ENCODE assay signal across 1 cellular context in the genomic region with DNA sequence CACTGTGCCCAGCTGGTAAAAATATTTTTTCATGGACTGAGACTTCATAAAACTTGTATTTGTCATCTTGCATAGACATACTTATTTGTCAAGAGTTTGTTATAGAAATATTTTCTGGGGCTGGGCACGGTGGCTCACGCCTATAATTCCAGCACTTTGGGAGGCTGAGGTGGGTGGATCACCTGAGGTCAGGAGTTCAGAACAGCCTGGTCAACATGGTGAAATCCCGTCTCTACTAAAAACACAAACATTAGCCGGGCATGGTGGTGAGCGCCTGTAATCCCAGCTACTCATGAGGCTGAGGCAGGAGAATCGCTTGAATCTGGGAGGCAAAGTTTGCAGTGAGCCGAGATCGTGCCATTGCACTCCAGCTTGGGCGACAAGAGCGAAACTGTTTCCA.
TF ChIP-seq lines count a peak whose summit lies in the region.
"Not testable (repeated sequence)": the region's sequence is repeated elsewhere in the genome, so short reads cannot be mapped to it uniquely, and the experiment has no call there.

No MANE protein-coding gene starts in this region.

TF ChIP-seq in HepG2, 621 proteins besides CTCF, POLR2A, EP300 and RAD21 (continues in another document):
- TF ChIP-seq HOXA3 (CRISPR knock-in tag; IDR thresholded peaks at IDR 0.05): peak; percentile 55
- TF ChIP-seq, protein P1, sequence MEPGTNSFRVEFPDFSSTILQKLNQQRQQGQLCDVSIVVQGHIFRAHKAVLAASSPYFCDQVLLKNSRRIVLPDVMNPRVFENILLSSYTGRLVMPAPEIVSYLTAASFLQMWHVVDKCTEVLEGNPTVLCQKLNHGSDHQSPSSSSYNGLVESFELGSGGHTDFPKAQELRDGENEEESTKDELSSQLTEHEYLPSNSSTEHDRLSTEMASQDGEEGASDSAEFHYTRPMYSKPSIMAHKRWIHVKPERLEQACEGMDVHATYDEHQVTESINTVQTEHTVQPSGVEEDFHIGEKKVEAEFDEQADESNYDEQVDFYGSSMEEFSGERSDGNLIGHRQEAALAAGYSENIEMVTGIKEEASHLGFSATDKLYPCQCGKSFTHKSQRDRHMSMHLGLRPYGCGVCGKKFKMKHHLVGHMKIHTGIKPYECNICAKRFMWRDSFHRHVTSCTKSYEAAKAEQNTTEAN (CRISPR knock-in tag; conservative IDR thresholded peaks at IDR 0.05): 0 out of 2 replicates have a peak, but pooled peaks have one; percentile 15
- TF ChIP-seq, protein P2, sequence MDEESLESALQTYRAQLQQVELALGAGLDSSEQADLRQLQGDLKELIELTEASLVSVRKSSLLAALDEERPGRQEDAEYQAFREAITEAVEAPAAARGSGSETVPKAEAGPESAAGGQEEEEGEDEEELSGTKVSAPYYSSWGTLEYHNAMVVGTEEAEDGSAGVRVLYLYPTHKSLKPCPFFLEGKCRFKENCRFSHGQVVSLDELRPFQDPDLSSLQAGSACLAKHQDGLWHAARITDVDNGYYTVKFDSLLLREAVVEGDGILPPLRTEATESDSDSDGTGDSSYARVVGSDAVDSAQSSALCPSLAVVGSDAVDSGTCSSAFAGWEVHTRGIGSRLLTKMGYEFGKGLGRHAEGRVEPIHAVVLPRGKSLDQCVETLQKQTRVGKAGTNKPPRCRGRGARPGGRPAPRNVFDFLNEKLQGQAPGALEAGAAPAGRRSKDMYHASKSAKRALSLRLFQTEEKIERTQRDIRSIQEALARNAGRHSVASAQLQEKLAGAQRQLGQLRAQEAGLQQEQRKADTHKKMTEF (CRISPR knock-in tag; IDR thresholded peaks at IDR 0.05): peak; percentile 24; the same call in 1 of the 2 replicates
- peak; percentile 31; the same call in 1 of the 2 replicates for TF ChIP-seq TARDBP (CRISPR knock-in tag; IDR thresholded peaks at IDR 0.05)
- TF ChIP-seq ZNF644 (CRISPR knock-in tag; IDR thresholded peaks at IDR 0.05; ENCODE audit: low read depth): peak; percentile 24; the same call in 1 of the 2 replicates
- 0 out of 2 replicates have a peak, but pooled peaks have one; percentile 9 for TF ChIP-seq GATAD2A (CRISPR knock-in tag; IDR thresholded peaks at IDR 0.05)
- TF ChIP-seq, protein P3, sequence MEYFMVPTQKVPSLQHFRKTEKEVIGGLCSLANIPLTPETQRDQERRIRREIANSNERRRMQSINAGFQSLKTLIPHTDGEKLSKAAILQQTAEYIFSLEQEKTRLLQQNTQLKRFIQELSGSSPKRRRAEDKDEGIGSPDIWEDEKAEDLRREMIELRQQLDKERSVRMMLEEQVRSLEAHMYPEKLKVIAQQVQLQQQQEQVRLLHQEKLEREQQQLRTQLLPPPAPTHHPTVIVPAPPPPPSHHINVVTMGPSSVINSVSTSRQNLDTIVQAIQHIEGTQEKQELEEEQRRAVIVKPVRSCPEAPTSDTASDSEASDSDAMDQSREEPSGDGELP (IDR thresholded peaks at IDR 0.05; ENCODE audit: borderline replicate concordance, low read depth): peak; percentile 39; the same call in 1 of the 2 replicates
- not testable (repeated sequence) for TF ChIP-seq SOX13, FOXA1, FOXP1 (IDR thresholded peaks at IDR 0.05)
- peak in 1 of 2 experiments; percentile 27; a peak in 1 of 4 replicates for TF ChIP-seq SOX13 (CRISPR knock-in tag; conservative IDR thresholded peaks at IDR 0.05 in 1 of 2, IDR thresholded peaks at IDR 0.05 in 1 of 2)
- TF ChIP-seq ZNF292 (CRISPR knock-in tag; IDR thresholded peaks at IDR 0.05; ENCODE audit: borderline replicate concordance, low read depth): peak; percentile 45; the same call in 1 of the 2 replicates
- TF ChIP-seq RARA (CRISPR knock-in tag; IDR thresholded peaks at IDR 0.05): peak; percentile 94
- TF ChIP-seq ZNF138 (CRISPR knock-in tag; IDR thresholded peaks at IDR 0.05; ENCODE audit: low read depth): 0 out of 2 replicates have a peak, but pooled peaks have one; percentile 29
- TF ChIP-seq ZFX (CRISPR knock-in tag; IDR thresholded peaks at IDR 0.05; ENCODE audit: low read depth): peak; percentile 25; the same call in 1 of the 2 replicates
- TF ChIP-seq PITX1 (CRISPR knock-in tag; IDR thresholded peaks at IDR 0.05): peak; percentile 63; the same call in 1 of the 2 replicates
- TF ChIP-seq GTF3A (CRISPR knock-in tag; conservative IDR thresholded peaks at IDR 0.05): 0 out of 2 replicates have a peak, but pooled peaks have one; percentile 61
- 0 out of 2 replicates have a peak, but pooled peaks have one; percentile 59 for TF ChIP-seq TBX2 (CRISPR knock-in tag; IDR thresholded peaks at IDR 0.05; ENCODE audit: borderline replicate concordance)
- TF ChIP-seq, protein P4, sequence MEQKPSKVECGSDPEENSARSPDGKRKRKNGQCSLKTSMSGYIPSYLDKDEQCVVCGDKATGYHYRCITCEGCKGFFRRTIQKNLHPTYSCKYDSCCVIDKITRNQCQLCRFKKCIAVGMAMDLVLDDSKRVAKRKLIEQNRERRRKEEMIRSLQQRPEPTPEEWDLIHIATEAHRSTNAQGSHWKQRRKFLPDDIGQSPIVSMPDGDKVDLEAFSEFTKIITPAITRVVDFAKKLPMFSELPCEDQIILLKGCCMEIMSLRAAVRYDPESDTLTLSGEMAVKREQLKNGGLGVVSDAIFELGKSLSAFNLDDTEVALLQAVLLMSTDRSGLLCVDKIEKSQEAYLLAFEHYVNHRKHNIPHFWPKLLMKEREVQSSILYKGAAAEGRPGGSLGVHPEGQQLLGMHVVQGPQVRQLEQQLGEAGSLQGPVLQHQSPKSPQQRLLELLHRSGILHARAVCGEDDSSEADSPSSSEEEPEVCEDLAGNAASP (CRISPR knock-in tag; IDR thresholded peaks at IDR 0.05; ENCODE audit: borderline replicate concordance): peak; percentile 68; the same call in 1 of the 2 replicates
- peak; percentile 68 for TF ChIP-seq NR2F6 (IDR thresholded peaks at IDR 0.05)
- peak; percentile 90 for TF ChIP-seq NR2F6 (CRISPR knock-in tag; IDR thresholded peaks at IDR 0.05)
- TF ChIP-seq ZNF614 (CRISPR knock-in tag; IDR thresholded peaks at IDR 0.05; ENCODE audit: borderline replicate concordance): peak; percentile 73; the same call in 1 of the 2 replicates
- TF ChIP-seq, protein P5, sequence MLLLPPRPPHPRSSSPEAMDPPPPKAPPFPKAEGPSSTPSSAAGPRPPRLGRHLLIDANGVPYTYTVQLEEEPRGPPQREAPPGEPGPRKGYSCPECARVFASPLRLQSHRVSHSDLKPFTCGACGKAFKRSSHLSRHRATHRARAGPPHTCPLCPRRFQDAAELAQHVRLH (CRISPR knock-in tag; IDR thresholded peaks at IDR 0.05; ENCODE audit: borderline replicate concordance, low read depth): 0 out of 2 replicates have a peak, but pooled peaks have one; percentile 34
- peak; percentile 80; the same call in 1 of the 2 replicates for TF ChIP-seq ZNF335 (CRISPR knock-in tag; IDR thresholded peaks at IDR 0.05)
- TF ChIP-seq ERF (CRISPR knock-in tag; IDR thresholded peaks at IDR 0.05): 0 out of 2 replicates have a peak, but pooled peaks have one; percentile 21
- TF ChIP-seq ZNF543 (CRISPR knock-in tag; IDR thresholded peaks at IDR 0.05): 0 out of 2 replicates have a peak, but pooled peaks have one; percentile 43
- TF ChIP-seq BHLHE40 (IDR thresholded peaks at IDR 0.05; ENCODE audit: low read length): peak; percentile 45; the same call in 1 of the 2 replicates
- peak; percentile 56; the same call in 1 of the 2 replicates for TF ChIP-seq DPF2 (CRISPR knock-in tag; IDR thresholded peaks at IDR 0.05; ENCODE audit: borderline replicate concordance, low read depth)
- TF ChIP-seq CEBPG (CRISPR knock-in tag; IDR thresholded peaks at IDR 0.05): peak; percentile 61
- TF ChIP-seq, protein P6, sequence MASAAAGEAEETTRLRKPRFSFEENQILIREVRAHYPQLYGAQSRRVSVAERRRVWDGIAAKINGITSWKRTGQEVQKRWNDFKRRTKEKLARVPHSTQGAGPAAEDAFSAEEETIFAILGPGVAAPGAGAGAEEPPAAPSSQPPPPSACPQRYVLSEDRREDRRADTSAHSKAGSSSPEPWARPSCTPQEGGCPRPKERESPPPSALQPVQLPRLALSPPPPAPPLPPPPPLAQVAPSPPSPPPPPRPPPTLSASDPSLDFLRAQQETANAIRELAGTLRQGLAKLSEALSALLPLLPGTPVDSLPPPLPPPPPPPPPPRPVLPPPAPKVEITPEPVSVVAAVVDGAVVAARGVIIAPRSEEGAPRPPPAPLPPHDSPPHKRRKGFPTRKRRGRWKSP (CRISPR knock-in tag; IDR thresholded peaks at IDR 0.05): 0 out of 2 replicates have a peak, but pooled peaks have one; percentile 21
- TF ChIP-seq SAP130 (CRISPR knock-in tag; IDR thresholded peaks at IDR 0.05; ENCODE audit: low read depth): peak; percentile 77
- 0 out of 2 replicates have a peak, but pooled peaks have one; percentile 60 for TF ChIP-seq ZNF510 (CRISPR knock-in tag; IDR thresholded peaks at IDR 0.05; ENCODE audit: low read depth)
- TF ChIP-seq NR2F1 (CRISPR knock-in tag; IDR thresholded peaks at IDR 0.05): peak; percentile 66 to 68; a peak in 2 of 4 replicates
- 0 out of 2 replicates have a peak, but pooled peaks have one; percentile 13 for TF ChIP-seq YEATS2 (CRISPR knock-in tag; IDR thresholded peaks at IDR 0.05; ENCODE audit: borderline replicate concordance)
- peak; percentile 67 for TF ChIP-seq RXRB (CRISPR knock-in tag; IDR thresholded peaks at IDR 0.05; ENCODE audit: borderline replicate concordance)
- TF ChIP-seq ZSCAN29 (CRISPR knock-in tag; conservative IDR thresholded peaks at IDR 0.05): peak; percentile 75
- peak; percentile 69 for TF ChIP-seq FOXA1 (CRISPR knock-in tag; IDR thresholded peaks at IDR 0.05)
- peak; percentile 52; the same call in 1 of the 2 replicates for TF ChIP-seq FOXP1 (CRISPR knock-in tag; IDR thresholded peaks at IDR 0.05)
- TF ChIP-seq, protein P7, sequence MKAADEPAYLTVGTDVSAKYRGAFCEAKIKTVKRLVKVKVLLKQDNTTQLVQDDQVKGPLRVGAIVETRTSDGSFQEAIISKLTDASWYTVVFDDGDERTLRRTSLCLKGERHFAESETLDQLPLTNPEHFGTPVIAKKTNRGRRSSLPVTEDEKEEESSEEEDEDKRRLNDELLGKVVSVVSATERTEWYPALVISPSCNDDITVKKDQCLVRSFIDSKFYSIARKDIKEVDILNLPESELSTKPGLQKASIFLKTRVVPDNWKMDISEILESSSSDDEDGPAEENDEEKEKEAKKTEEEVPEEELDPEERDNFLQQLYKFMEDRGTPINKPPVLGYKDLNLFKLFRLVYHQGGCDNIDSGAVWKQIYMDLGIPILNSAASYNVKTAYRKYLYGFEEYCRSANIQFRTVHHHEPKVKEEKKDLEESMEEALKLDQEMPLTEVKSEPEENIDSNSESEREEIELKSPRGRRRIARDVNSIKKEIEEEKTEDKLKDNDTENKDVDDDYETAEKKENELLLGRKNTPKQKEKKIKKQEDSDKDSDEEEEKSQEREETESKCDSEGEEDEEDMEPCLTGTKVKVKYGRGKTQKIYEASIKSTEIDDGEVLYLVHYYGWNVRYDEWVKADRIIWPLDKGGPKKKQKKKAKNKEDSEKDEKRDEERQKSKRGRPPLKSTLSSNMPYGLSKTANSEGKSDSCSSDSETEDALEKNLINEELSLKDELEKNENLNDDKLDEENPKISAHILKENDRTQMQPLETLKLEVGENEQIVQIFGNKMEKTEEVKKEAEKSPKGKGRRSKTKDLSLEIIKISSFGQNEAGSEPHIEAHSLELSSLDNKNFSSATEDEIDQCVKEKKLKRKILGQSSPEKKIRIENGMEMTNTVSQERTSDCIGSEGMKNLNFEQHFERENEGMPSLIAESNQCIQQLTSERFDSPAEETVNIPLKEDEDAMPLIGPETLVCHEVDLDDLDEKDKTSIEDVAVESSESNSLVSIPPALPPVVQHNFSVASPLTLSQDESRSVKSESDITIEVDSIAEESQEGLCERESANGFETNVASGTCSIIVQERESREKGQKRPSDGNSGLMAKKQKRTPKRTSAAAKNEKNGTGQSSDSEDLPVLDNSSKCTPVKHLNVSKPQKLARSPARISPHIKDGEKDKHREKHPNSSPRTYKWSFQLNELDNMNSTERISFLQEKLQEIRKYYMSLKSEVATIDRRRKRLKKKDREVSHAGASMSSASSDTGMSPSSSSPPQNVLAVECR (CRISPR knock-in tag; IDR thresholded peaks at IDR 0.05; ENCODE audit: borderline replicate concordance): peak; percentile 17; the same call in 1 of the 2 replicates
- peak; percentile 51; the same call in 1 of the 2 replicates for TF ChIP-seq IRF2 (CRISPR knock-in tag; IDR thresholded peaks at IDR 0.05)
- TF ChIP-seq ZNF556 (CRISPR knock-in tag; IDR thresholded peaks at IDR 0.05; ENCODE audit: borderline replicate concordance): peak; percentile 65; the same call in 1 of the 2 replicates
- TF ChIP-seq, protein P8, sequence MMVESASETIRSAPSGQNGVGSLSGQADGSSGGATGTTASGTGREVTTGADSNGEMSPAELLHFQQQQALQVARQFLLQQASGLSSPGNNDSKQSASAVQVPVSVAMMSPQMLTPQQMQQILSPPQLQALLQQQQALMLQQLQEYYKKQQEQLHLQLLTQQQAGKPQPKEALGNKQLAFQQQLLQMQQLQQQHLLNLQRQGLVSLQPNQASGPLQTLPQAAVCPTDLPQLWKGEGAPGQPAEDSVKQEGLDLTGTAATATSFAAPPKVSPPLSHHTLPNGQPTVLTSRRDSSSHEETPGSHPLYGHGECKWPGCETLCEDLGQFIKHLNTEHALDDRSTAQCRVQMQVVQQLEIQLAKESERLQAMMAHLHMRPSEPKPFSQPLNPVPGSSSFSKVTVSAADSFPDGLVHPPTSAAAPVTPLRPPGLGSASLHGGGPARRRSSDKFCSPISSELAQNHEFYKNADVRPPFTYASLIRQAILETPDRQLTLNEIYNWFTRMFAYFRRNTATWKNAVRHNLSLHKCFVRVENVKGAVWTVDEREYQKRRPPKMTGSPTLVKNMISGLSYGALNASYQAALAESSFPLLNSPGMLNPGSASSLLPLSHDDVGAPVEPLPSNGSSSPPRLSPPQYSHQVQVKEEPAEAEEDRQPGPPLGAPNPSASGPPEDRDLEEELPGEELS (CRISPR knock-in tag; IDR thresholded peaks at IDR 0.05): peak; percentile 52; the same call in 1 of the 2 replicates
- TF ChIP-seq GFI1 (CRISPR knock-in tag; IDR thresholded peaks at IDR 0.05; ENCODE audit: borderline replicate concordance): peak; percentile 44; the same call in 1 of the 2 replicates
